ENCODE assay signal across 9 cellular contexts in the genomic region with DNA sequence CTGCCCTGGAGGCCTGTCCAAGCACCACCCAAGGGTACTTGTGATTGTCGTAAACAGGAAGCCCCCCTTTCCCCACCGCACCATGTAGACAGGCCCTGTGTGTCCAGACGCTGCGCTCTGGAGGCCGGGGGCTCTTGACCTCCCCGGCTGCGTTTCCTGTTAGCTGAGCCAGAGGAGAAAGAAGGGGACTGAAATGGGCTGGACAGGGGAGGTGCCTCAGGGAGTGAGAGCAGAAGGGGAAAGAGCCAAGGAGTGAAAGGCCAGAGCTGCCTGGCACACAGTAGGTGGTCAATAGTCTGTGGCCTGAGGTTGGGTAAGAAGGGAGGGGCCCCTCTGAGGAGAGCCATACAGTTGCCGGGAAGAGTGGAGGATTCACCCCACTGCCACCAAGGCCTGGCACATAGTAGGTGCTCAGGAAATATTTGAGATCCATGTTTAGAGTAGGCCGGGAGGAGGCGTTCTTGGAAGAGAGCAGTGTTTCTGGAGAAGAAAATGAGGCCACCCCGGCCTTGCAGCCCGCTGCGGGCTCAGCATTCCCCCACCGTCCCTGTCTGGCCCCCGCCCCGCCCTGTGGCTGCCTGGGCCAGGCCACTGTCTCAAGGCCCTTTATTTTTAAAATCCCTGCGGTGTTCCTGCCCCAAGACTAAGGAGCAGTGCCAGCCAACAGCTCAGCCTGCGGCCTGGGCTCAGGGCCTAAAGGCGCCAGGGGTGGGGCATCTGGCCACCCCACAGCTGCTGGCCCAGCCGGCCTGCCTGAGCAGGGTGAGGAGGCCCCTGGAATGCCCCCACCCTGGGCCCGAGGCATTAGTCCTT. TPM values are rescaled to one million over a fixed set of nuclear protein-coding genes. Genes with fewer than 3 reads are reported as not detected.
DNase-seq lines count a peak whose midpoint lies in the region; ATAC-seq and TF ChIP-seq lines count a peak whose summit lies in the region.
"Had no signal": no experiment of that assay in that cellular context is flagged by ENCODE, and none has a peak within 500 bp of the region (broad histone marks: within the 10 kb centered on the region; RNA-seq: fewer than 3 reads in every experiment).

No MANE protein-coding gene starts in this region.

- TF ChIP-seq POLR2A in breast epithelium (IDR thresholded peaks at IDR 0.05) = no peak

- H3K27ac Mint-ChIP-seq in glutamatergic neuron (ENCODE audit: unreplicated experiment) = no peak overlapping the region

- WGBS in GM23248 (ENCODE audit: low coverage in 1 of 2, low lambda C conversion rate in 2 of 2, missing lambda C conversion rate in 2 of 2), 2 experiments = 25 to 31% methylated on average over 15 to 18 of the region's 21 CpGs

- in situ Hi-C loops in GM23248 (cut with MboI) = no loop called here

- H3K27ac ChIP-seq in GM23248 = peak overlapping the region; percentile 78
- peak overlapping the region; percentile 96 to 98 for H3K27ac ChIP-seq in breast epithelium
- H3K27ac ChIP-seq in iPS-18a (ENCODE audit: low read length) = peak overlapping the region; percentile 9

- no peaks in the 10 kb centered on the region for H3K36me3 ChIP-seq in GM23248 (ENCODE audit: low read depth)
- H3K36me3 ChIP-seq in breast epithelium = no peaks in the 10 kb centered on the region
- no peaks in the 10 kb centered on the region for H3K36me3 ChIP-seq in iPS-18a (ENCODE audit: control insufficient read depth, low read depth, low read length)

- no peaks in the 10 kb centered on the region for H3K36me3 Mint-ChIP-seq in glutamatergic neuron (ENCODE audit: unreplicated experiment)

- peak; percentile 66 for ATAC-seq in sciatic nerve
- no peak for ATAC-seq in HG03196 (IDR thresholded peaks at IDR 0.05; ENCODE audit: unreplicated experiment)
- ATAC-seq in HG03565 (IDR thresholded peaks at IDR 0.05; ENCODE audit: unreplicated experiment) = no peak

- H3K9me2 ChIP-seq in GM23248 (ENCODE audit: insufficient read depth) = no peaks in the 10 kb centered on the region

- peaks cover 5% of the 10 kb centered on the region for H3K27me3 Mint-ChIP-seq in glutamatergic neuron (ENCODE audit: unreplicated experiment)

- peaks cover 37% of the 10 kb centered on the region for H3K4me1 ChIP-seq in GM23248 (ENCODE audit: insufficient read depth)
- peaks cover 18 to 47% of the 10 kb centered on the region in 2 donors for H3K4me1 ChIP-seq in breast epithelium
- peaks cover 27% of the 10 kb centered on the region for H3K4me1 ChIP-seq in iPS-18a (ENCODE audit: control insufficient read depth, low read depth, low read length)

- H3K4me3 Mint-ChIP-seq in glutamatergic neuron (ENCODE audit: unreplicated experiment) = no peak overlapping the region

- H3K9ac ChIP-seq in GM23248 = peak overlapping the region; percentile 30
- peak overlapping the region; percentile 55 for H3K9ac ChIP-seq in iPS-18a (ENCODE audit: low read length)

- no peak overlapping the region; the same call in 1 of the 2 replicates for H3K4me3 ChIP-seq in GM23248
- peak overlapping the region in 2 of 3 donors; percentile 35 to 57 for H3K4me3 ChIP-seq in breast epithelium
- peak overlapping the region; percentile 34 for H3K4me3 ChIP-seq in iPS-18a (ENCODE audit: low read length)

- H3K4me1 Mint-ChIP-seq in glutamatergic neuron (ENCODE audit: low read depth, unreplicated experiment) = peaks cover 12% of the 10 kb centered on the region

- DNase-seq in GM23248 (peak; percentile 87), breast epithelium (ENCODE audit: low spot score in 2 of 2) (no peak), sciatic nerve (ENCODE audit: low spot score) (no peak), NCI-H146 (lab: John Stamatoyannopoulos, UW) (no peak), glutamatergic neuron (no peak)
- DNase-seq: MM.1S had no signal

- intact Hi-C loops in breast epithelium (cut with DNase I; ENCODE audit: low total_unique reads) (loop anchor here (5.0 to 10.0 kb wide), 2 partner anchors 48 to 1299 kb away; no protein-coding TSS in a partner anchor), sciatic nerve (cut with DNase I) (loop anchor here (10.0 kb wide), 1 partner anchor 48 kb away; no protein-coding TSS in a partner anchor)

- peak overlapping the region; percentile 76 for H2AFZ ChIP-seq in GM23248

- TF ChIP-seq CTCF in breast epithelium (IDR thresholded peaks at IDR 0.05) (peak in 2 of 3 donors; percentile 7 to 10), glutamatergic neuron (IDR thresholded peaks at IDR 0.05; ENCODE audit: partially characterized antibody, unreplicated experiment) (no peak)

- H3K9me3 Mint-ChIP-seq in glutamatergic neuron (ENCODE audit: unreplicated experiment) = peaks cover 9% of the 10 kb centered on the region

- H3K9me3 ChIP-seq in GM23248 (ENCODE audit: low read depth) (no peaks in the 10 kb centered on the region), breast epithelium (no peaks in the 10 kb centered on the region), iPS-18a (ENCODE audit: control insufficient read depth, low read depth, low read length) (no peaks in the 10 kb centered on the region)

- H3F3A ChIP-seq in GM23248 (ENCODE audit: insufficient read depth) = peaks cover 9% of the 10 kb centered on the region; the same call in 1 of the 2 replicates

- H4K20me1 ChIP-seq in GM23248 (ENCODE audit: insufficient read depth) = no peaks in the 10 kb centered on the region

- H3K27me3 ChIP-seq in GM23248 (replicated peaks; ENCODE audit: insufficient read depth) = no peaks in the 10 kb centered on the region
- H3K27me3 ChIP-seq in breast epithelium = no peaks in the 10 kb centered on the region
- H3K27me3 ChIP-seq in iPS-18a (ENCODE audit: control insufficient read depth, insufficient read depth, low read length) = no peaks in the 10 kb centered on the region

- H3K79me2 ChIP-seq in GM23248 (ENCODE audit: insufficient read depth) = no peaks in the 10 kb centered on the region

- peak overlapping the region; percentile 88 for H3K4me2 ChIP-seq in GM23248 (ENCODE audit: unreplicated experiment)

RNA-seq across cellular contexts. Expression of gene CDC42EP1, which starts 13.6 kb away (rescaled TPM):
- total RNA-seq in GM23248 (2014; rRNA removed; shearing (Covaris generic)) = 59.7 and 83.8 TPM in 2 replicates
- polyA plus RNA-seq in GM23248 (2016; fragmentation: Nextera tagmentation; extraction: Ambion mirVana) = 122 and 130 TPM in 2 replicates
- total RNA-seq in breast epithelium = 10 to 100 TPM; 13.8 to 43.0 (median 29.8) TPM
- total RNA-seq in sciatic nerve = 83.1 TPM
- 2.1 TPM for total RNA-seq in glutamatergic neuron (ENCODE audit: unreplicated experiment)

RNA-seq across cellular contexts. Expression of gene CARD10, which starts 27.4 kb away (rescaled TPM):
- 4.4 and 8.3 TPM in 2 replicates for total RNA-seq in GM23248 (2014; rRNA removed; shearing (Covaris generic))
- polyA plus RNA-seq in GM23248 (2016; fragmentation: Nextera tagmentation; extraction: Ambion mirVana) = 2.7 and 2.8 TPM in 2 replicates
- total RNA-seq in breast epithelium (10 to 100 TPM in 2 of 3 donors, 1 to 10 TPM in 1; 2.9 to 12.1 (median 10.2) TPM), sciatic nerve (31.6 TPM), glutamatergic neuron (ENCODE audit: unreplicated experiment) (2.7 TPM)

RNA-seq across cellular contexts. Expression of gene LGALS2, which starts 33.2 kb away (rescaled TPM):
- not detected in 2 replicates for total RNA-seq in GM23248 (2014; rRNA removed; shearing (Covaris generic))
- 0.35 and 0.91 TPM in 2 replicates for polyA plus RNA-seq in GM23248 (2016; fragmentation: Nextera tagmentation; extraction: Ambion mirVana)
- under 1 TPM in 2 of 3 donors, not detected in 1; 0.80 to 0.88 TPM for total RNA-seq in breast epithelium
- total RNA-seq in sciatic nerve = not detected
- total RNA-seq in glutamatergic neuron (ENCODE audit: unreplicated experiment) = not detected

Comparison
In these comparisons a context has a peak if more than half of its experiments do, and no peak if none do; other contexts are left out.
1. H3K27ac ChIP-seq: peak in every context shown above with its lines; median percentile 97 in breast epithelium; 78 in GM23248; 9 in iPS-18a.